ENCODE assay signal across 26 cellular contexts in genomic region chr7:98774893-98775292, GRCh38.
"Had no signal": no experiment of that assay in that cellular context is flagged by ENCODE, and none has a peak within 500 bp of the region (broad histone marks: within the 10 kb centered on the region; RNA-seq: fewer than 3 reads in every experiment).

No MANE protein-coding gene starts in this region.

- H3K27ac ChIP-seq: brain microvascular endothelial cell, cardiac muscle cell, Peyer's patch, RWPE1, SJCRH30 had no signal

- H3K9me3 Mint-ChIP-seq: activated CD8-positive, alpha-beta T cell treated with anti-CD3 and anti-CD28 coated beads for 36 hours; activated naive CD4-positive, alpha-beta T cell treated with anti-CD3 and anti-CD28 coated beads, Interleukin-2, amount 10 ng/mL, durations not matched to agents 7 days and 5 days; activated T-helper 2 cell treated with anti-CD3 and anti-CD28 coated beads, Interferon-gamma antibody, Interleukin-2, Interleukin-4, amounts not matched to agents 10 μg/mL and 5 μg/mL and 100 μg/mL, durations not matched to agents 14 hours and 24 hours and 36 hours; T-helper 1 cell treated with Interleukin-12 subunit alpha and Interleukin-12 subunit beta and Interleukin-4 antibody, amounts not matched to agents 30 μg/mL and 1 μg/mL, for 36 hours had no signal

- H3K4me3 ChIP-seq: cardiac muscle cell, K562, Peyer's patch, SJCRH30 had no signal

- H3K4me1 Mint-ChIP-seq: activated naive CD4-positive, alpha-beta T cell treated with anti-CD3 and anti-CD28 coated beads, Interleukin-2, amount 10 ng/mL, durations not matched to agents 7 days and 5 days had no signal

- H3K27me3 ChIP-seq: brain microvascular endothelial cell, Peyer's patch, SJCRH30 had no signal

- DNase-seq: activated CD4-positive, alpha-beta T cell treated with anti-CD3 and anti-CD28 coated beads for 4 hours; activated CD8-positive, alpha-beta memory T cell treated with anti-CD3 and anti-CD28 coated beads, Interleukin-2, amount 50 U/mL, for 4 hours; activated CD8-positive, alpha-beta T cell treated with anti-CD3 and anti-CD28 coated beads for 36 hours; activated gamma-delta T cell treated with Interleukin-2 at 50 U/mL for 16 hours; activated naive CD4-positive, alpha-beta T cell treated with anti-CD3 and anti-CD28 coated beads, Interleukin-2, amount 10 ng/mL, durations not matched to agents 7 days and 5 days; activated naive CD8-positive, alpha-beta T cell treated with anti-CD3 and anti-CD28 coated beads for 36 hours; activated T-cell treated with anti-CD3 and anti-CD28 coated beads, Interleukin-2, amount 50 U/mL, for 72 hours; brain microvascular endothelial cell; Karpas-422; MM.1S; NCI-H1105; NCI-H1436; NCI-H187 treated with DMSO at 0.1 percent for 48 hours; NCI-H2081 treated with DMSO at 0.1 percent for 48 hours; NCI-H345; NCI-H510A; NCI-H748 treated with DMSO at 0.1 percent for 48 hours; Peyer's patch; Right ventricle myocardium superior; SJCRH30 had no signal

- H3K27ac Mint-ChIP-seq: activated CD8-positive, alpha-beta T cell treated with anti-CD3 and anti-CD28 coated beads for 36 hours; activated naive CD4-positive, alpha-beta T cell treated with anti-CD3 and anti-CD28 coated beads, Interleukin-2, amount 10 ng/mL, durations not matched to agents 7 days and 5 days; activated naive CD8-positive, alpha-beta T cell treated with anti-CD3 and anti-CD28 coated beads for 36 hours; activated T-cell treated with anti-CD3 and anti-CD28 coated beads, Interleukin-2, amount 50 U/mL, for 72 hours; activated T-helper 2 cell treated with anti-CD3 and anti-CD28 coated beads, Interferon-gamma antibody, Interleukin-2, Interleukin-4, amounts not matched to agents 10 μg/mL and 5 μg/mL and 100 μg/mL, durations not matched to agents 14 hours and 24 hours and 36 hours; T-helper 1 cell treated with Interleukin-12 subunit alpha and Interleukin-12 subunit beta and Interleukin-4 antibody, amounts not matched to agents 30 μg/mL and 1 μg/mL, for 36 hours had no signal

- ATAC-seq: activated CD4-positive, CD25-positive, alpha-beta regulatory T cell treated with anti-CD3 and anti-CD28 coated beads, Interleukin-2, amount 50 U/mL, for 24 hours; activated CD8-positive, alpha-beta T cell treated with anti-CD3 and anti-CD28 coated beads for 36 hours; activated T-cell treated with anti-CD3 and anti-CD28 coated beads, Interleukin-2, amount 50 U/mL, for 72 hours; K562 had no signal

- H3K36me3 Mint-ChIP-seq: activated naive CD4-positive, alpha-beta T cell treated with anti-CD3 and anti-CD28 coated beads, Interleukin-2, amount 10 ng/mL, durations not matched to agents 7 days and 5 days; activated naive CD8-positive, alpha-beta T cell treated with anti-CD3 and anti-CD28 coated beads for 36 hours had no signal

- H3K4me1 ChIP-seq: Peyer's patch, SJCRH30 had no signal

- H3K36me3 ChIP-seq: brain microvascular endothelial cell, cardiac muscle cell, Peyer's patch, SJCRH30 had no signal

- H3K9me3 ChIP-seq: Peyer's patch, SJCRH30 had no signal

- H3K4me3 Mint-ChIP-seq: activated CD8-positive, alpha-beta T cell treated with anti-CD3 and anti-CD28 coated beads for 36 hours; activated naive CD4-positive, alpha-beta T cell treated with anti-CD3 and anti-CD28 coated beads, Interleukin-2, amount 10 ng/mL, durations not matched to agents 7 days and 5 days; activated naive CD8-positive, alpha-beta T cell treated with anti-CD3 and anti-CD28 coated beads for 36 hours; activated T-cell treated with anti-CD3 and anti-CD28 coated beads, Interleukin-2, amount 50 U/mL, for 72 hours; T-helper 1 cell treated with Interleukin-12 subunit alpha and Interleukin-12 subunit beta and Interleukin-4 antibody, amounts not matched to agents 30 μg/mL and 1 μg/mL, for 36 hours had no signal
